In genomic region chr20:25696384-25697131, GRCh38 we compare ENCODE assay signal across 8 cellular contexts. TPM values are rescaled to one million over a fixed set of nuclear protein-coding genes. Genes with fewer than 3 reads are reported as not detected.
DNase-seq lines count a peak whose midpoint lies in the region; TF ChIP-seq lines count a peak whose summit lies in the region.

Gene ZNF337 (minus strand): TSS chr20:25696853. CDS start chr20:25686417, 10,436 bp downstream.

- peak within 1 kb of the TSS; percentile 76 for H3K27ac ChIP-seq in effector memory CD4-positive, alpha-beta T cell (ENCODE audit: insufficient read depth, low read length, poor library complexity, severe bottlenecking)

- H3K4me1 ChIP-seq in effector memory CD4-positive, alpha-beta T cell (ENCODE audit: control insufficient read depth, insufficient read depth, low read length, poor library complexity, severe bottlenecking), result peaks cover 8% of the 10 kb centered on the region

- TF ChIP-seq CTCF in GM20000 (IDR thresholded peaks at IDR 0.05; ENCODE audit: extremely low read depth, missing control alignments), result no peak

- CTCF ChIA-PET in activated CD8-positive, alpha-beta memory T cell treated with anti-CD3 and anti-CD28 coated beads for 36 hours (lab: Charles Lee), result interaction anchor here (0.6 kb wide), 1 partner anchor 87 kb away, joined by 3 read pairs; no protein-coding TSS in a partner anchor

- peak within 1 kb of the TSS; percentile 95 for H3K4me3 ChIP-seq in effector memory CD4-positive, alpha-beta T cell (ENCODE audit: insufficient read depth, low read depth, low read length, poor library complexity, severe bottlenecking)

- H3K36me3 ChIP-seq in effector memory CD4-positive, alpha-beta T cell (ENCODE audit: control insufficient read depth, insufficient read depth, low read length), result no peaks in the 10 kb centered on the region

- H3K27me3 ChIP-seq in effector memory CD4-positive, alpha-beta T cell (replicated peaks; ENCODE audit: control insufficient read depth, insufficient read depth, low read length, poor library complexity, severe bottlenecking), result no peaks in the 10 kb centered on the region

- DNase-seq in COLO829 (ENCODE audit: low spot score), result peak; percentile 93
- DNase-seq in GM20000 (ENCODE audit: low spot score), result peak; percentile 95
- DNase-seq in HT-29 (ENCODE audit: low spot score), result peak; percentile 98
- DNase-seq in NOMO-1 (lab: John Stamatoyannopoulos, UW; ENCODE audit: unreplicated experiment in 2 of 2), result peak; percentile 87 to 89
- peak; percentile 82 to 88 (median 87) for DNase-seq in effector memory CD4-positive, alpha-beta T cell
- DNase-seq in medulla oblongata (ENCODE audit: extremely low spot score), result peak; percentile 96
- peak; percentile 88 for DNase-seq in stimulated activated CD8-positive, alpha-beta memory T cell treated with anti-CD3 and anti-CD28 coated beads, Interleukin-12 subunit alpha, Interleukin-12 subunit beta, amount 100 ng/mL, for 1 hour (ENCODE audit: low read depth)

- POLR2A ChIA-PET in activated CD8-positive, alpha-beta memory T cell treated with anti-CD3 and anti-CD28 coated beads for 36 hours (lab: Charles Lee), result no interaction called here

- no peaks in the 10 kb centered on the region for H3K9me3 ChIP-seq in effector memory CD4-positive, alpha-beta T cell (ENCODE audit: control insufficient read depth, low read length)

RNA-seq across cellular contexts. Expression of gene ZNF337, which starts in this region (rescaled TPM):
- total RNA-seq in HT-29 (2014; rRNA removed; shearing (Covaris generic)), result 5.8 and 7.2 TPM in 2 replicates
- 10 to 100 TPM; 11.7 to 13.2 TPM for total RNA-seq in activated CD8-positive, alpha-beta memory T cell treated with anti-CD3 and anti-CD28 coated beads for 36 hours

Comparison
In these comparisons a context has a peak if more than half of its experiments do, and no peak if none do; other contexts are left out.
1. Peak in every context shown above with its lines: DNase-seq, H3K4me3 ChIP-seq and H3K27ac ChIP-seq.